9 cellular contexts compared by ENCODE assay signal in the genomic region with DNA sequence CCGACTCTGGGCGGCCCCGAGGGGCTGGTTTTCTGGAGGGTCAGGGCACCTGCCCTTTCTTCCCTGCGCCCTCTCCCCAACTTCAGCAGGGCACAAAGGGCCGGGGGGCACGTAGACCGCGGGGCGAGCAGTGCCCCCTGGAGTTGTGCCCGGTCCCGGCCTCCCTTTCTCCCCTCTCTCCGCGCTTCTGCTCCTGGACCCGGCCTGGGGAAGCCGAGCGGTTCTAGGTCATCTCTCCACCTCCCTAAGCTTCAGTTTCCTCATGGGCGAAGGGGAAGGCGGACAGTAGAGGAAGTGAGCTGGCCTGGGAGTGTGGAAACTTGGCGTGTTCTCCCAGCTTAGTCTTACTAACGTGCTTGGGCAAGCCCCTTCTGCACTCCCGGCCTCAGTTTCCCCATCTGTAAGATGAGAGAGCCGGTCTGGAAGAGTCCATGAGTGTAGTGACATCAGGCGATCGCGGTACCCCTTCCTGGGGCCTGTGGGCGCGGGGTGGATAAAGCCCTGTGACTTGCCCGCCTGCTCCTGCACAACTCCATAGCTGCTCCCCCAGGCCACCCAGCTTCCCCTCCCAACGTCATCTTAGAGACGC.
DNase-seq lines count a peak whose midpoint lies in the region; ATAC-seq, FAIRE-seq and TF ChIP-seq lines count a peak whose summit lies in the region.
"Had no signal": no experiment of that assay in that cellular context is flagged by ENCODE, and none has a peak within 500 bp of the region (broad histone marks: within the 10 kb centered on the region; RNA-seq: fewer than 3 reads in every experiment).

No MANE protein-coding gene starts in this region.

- H3K9me2 ChIP-seq in OCI-LY7 (ENCODE audit: insufficient read depth, low read length) = no peaks in the 10 kb centered on the region

- H3K9me3 Mint-ChIP-seq in dendritic cell treated with granulocyte-macrophage colony-stimulating factor and Interleukin-4, amounts not matched to agents 40 ng/mL and 50 ng/mL, for 4 days = no peaks in the 10 kb centered on the region
- no peaks in the 10 kb centered on the region for H3K9me3 Mint-ChIP-seq in mesothelial cell of epicardium

- no peak overlapping the region for H3K4me2 ChIP-seq in OCI-LY7 (ENCODE audit: low read length)

- H3K36me3 Mint-ChIP-seq in dendritic cell treated with granulocyte-macrophage colony-stimulating factor and Interleukin-4, amounts not matched to agents 40 ng/mL and 50 ng/mL, for 4 days (ENCODE audit: low read depth) = no peaks in the 10 kb centered on the region
- H3K36me3 Mint-ChIP-seq in mesothelial cell of epicardium = no peaks in the 10 kb centered on the region

- CTCF ChIA-PET in OCI-LY7 (lab: Charles Lee; ENCODE audit: unreplicated experiment) = interaction anchor here (0.6 kb wide), 1 partner anchor 18 kb away, joined by 3 read pairs; no protein-coding TSS in a partner anchor

- ATAC-seq in GM21515 (IDR thresholded peaks at IDR 0.05; ENCODE audit: unreplicated experiment) = no peak

- no peak overlapping the region for H3K4me3 ChIP-seq in OCI-LY7 (ENCODE audit: low read depth, low read length, poor library complexity, severe bottlenecking)

- POLR2A ChIA-PET in OCI-LY7 (lab: Charles Lee) = no interaction called here

- FAIRE-seq in GM19239 (lab: Jason Lieb, UNC) = no peak

- no peak overlapping the region for H3K27ac ChIP-seq in OCI-LY7 (ENCODE audit: low read depth, low read length, poor library complexity, severe bottlenecking)

- H3K27me3 Mint-ChIP-seq in dendritic cell treated with granulocyte-macrophage colony-stimulating factor and Interleukin-4, amounts not matched to agents 40 ng/mL and 50 ng/mL, for 4 days = peaks cover 41% of the 10 kb centered on the region
- no peaks in the 10 kb centered on the region for H3K27me3 Mint-ChIP-seq in mesothelial cell of epicardium (ENCODE audit: low read depth)

- H3K79me2 ChIP-seq in OCI-LY7 (ENCODE audit: insufficient read depth, low read depth, low read length) = no peaks in the 10 kb centered on the region

- no peaks in the 10 kb centered on the region for H3K36me3 ChIP-seq in OCI-LY7 (ENCODE audit: insufficient read depth, low read length)

- H2AFZ ChIP-seq in OCI-LY7 (ENCODE audit: low read length) = no peak overlapping the region

- H3K27ac Mint-ChIP-seq in dendritic cell treated with granulocyte-macrophage colony-stimulating factor and Interleukin-4, amounts not matched to agents 40 ng/mL and 50 ng/mL, for 4 days = peak overlapping the region; percentile 61
- H3K27ac Mint-ChIP-seq in mesothelial cell of epicardium = peak overlapping the region; percentile 98

- no peaks in the 10 kb centered on the region for H4K20me1 ChIP-seq in OCI-LY7 (ENCODE audit: insufficient read depth, low read length)

- H3K4me3 Mint-ChIP-seq in dendritic cell treated with granulocyte-macrophage colony-stimulating factor and Interleukin-4, amounts not matched to agents 40 ng/mL and 50 ng/mL, for 4 days = peak overlapping the region; percentile 66
- peak overlapping the region; percentile 39 for H3K4me3 Mint-ChIP-seq in mesothelial cell of epicardium

- H3K9me3 ChIP-seq in OCI-LY7 (ENCODE audit: low read length) = no peaks in the 10 kb centered on the region

- no TSS peak for BruUV-seq in OCI-LY7 (replicated peaks; lab: Mats Ljungman, UMichigan)

- H3K4me1 ChIP-seq in OCI-LY7 (ENCODE audit: insufficient read depth, low read length, poor library complexity, severe bottlenecking) = no peaks in the 10 kb centered on the region

- no peak for TF ChIP-seq CTCF in mesothelial cell of epicardium (IDR thresholded peaks at IDR 0.05; ENCODE audit: unreplicated experiment)
- no peak for TF ChIP-seq CTCF in OCI-LY7 (conservative IDR thresholded peaks at IDR 0.05; ENCODE audit: low read length)

- intact Hi-C loops in dendritic cell treated with granulocyte-macrophage colony-stimulating factor and Interleukin-4, amounts not matched to agents 40 ng/mL and 50 ng/mL, for 4 days (cut with micrococcal nuclease) = no loop called here
- intact Hi-C loops in OCI-LY7 (cut with micrococcal nuclease; ENCODE audit: unreplicated experiment) = no loop called here

- H3K4me1 Mint-ChIP-seq in dendritic cell treated with granulocyte-macrophage colony-stimulating factor and Interleukin-4, amounts not matched to agents 40 ng/mL and 50 ng/mL, for 4 days (ENCODE audit: low read depth) = peaks cover 48% of the 10 kb centered on the region
- H3K4me1 Mint-ChIP-seq in mesothelial cell of epicardium = peaks cover 47% of the 10 kb centered on the region

- DNase-seq in stimulated activated CD4-positive, alpha-beta T cell treated with anti-CD3 and anti-CD28 coated beads, Interleukin-12 subunit alpha, Interleukin-12 subunit beta, amount 100 ng/mL, for 4 hours = peak; percentile 3
- DNase-seq in stimulated activated CD4-positive, alpha-beta T cell treated with anti-CD3 and anti-CD28 coated beads, Interleukin-15, amount 100 ng/mL, for 24 hours = no peak
- DNase-seq in mesothelial cell of epicardium (ENCODE audit: low spot score in 2 of 2, unreplicated experiment in 2 of 2) = no peak
- DNase-seq in NCI-H187 treated with DMSO at 0.1 percent for 48 hours (lab: John Stamatoyannopoulos, UW) = no peak
- DNase-seq in OCI-LY7 (ENCODE audit: low spot score) = no peak
- no peak for DNase-seq in GM19239 (ENCODE audit: insufficient read length, low spot score)
- DNase-seq: NCI-H2081 treated with DMSO at 0.1 percent for 48 hours had no signal
